Comparison of ENCODE assay signal across 1 cellular context in the genomic region with DNA sequence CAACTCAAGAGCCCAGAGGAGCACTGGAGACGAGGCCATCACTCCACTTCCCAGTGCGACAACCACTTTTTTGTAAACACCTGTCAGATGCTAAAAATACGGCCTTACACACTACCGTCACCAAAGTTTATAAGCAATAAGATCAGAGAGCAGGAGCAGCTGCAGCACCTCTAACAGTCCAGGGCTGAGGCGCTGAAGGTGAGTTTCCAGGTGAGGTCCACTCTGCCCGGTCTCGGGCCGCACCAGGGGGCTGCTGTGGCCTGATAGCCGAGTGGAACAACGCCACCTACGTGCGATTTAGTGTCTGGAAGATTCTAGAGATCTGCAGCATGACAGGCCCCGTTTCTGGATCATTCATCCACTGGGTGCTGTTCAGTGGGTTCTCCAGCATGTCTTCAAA.
TF ChIP-seq lines count a peak whose summit lies in the region.

No MANE protein-coding gene starts in this region.

TF ChIP-seq in K562, 482 proteins besides CTCF, POLR2A, EP300 and RAD21:
- no peak for TF ChIP-seq HOMEZ (CRISPR knock-in tag; IDR thresholded peaks at IDR 0.05)
